Comparison of ENCODE assay signal across 11 cellular contexts in the genomic region with DNA sequence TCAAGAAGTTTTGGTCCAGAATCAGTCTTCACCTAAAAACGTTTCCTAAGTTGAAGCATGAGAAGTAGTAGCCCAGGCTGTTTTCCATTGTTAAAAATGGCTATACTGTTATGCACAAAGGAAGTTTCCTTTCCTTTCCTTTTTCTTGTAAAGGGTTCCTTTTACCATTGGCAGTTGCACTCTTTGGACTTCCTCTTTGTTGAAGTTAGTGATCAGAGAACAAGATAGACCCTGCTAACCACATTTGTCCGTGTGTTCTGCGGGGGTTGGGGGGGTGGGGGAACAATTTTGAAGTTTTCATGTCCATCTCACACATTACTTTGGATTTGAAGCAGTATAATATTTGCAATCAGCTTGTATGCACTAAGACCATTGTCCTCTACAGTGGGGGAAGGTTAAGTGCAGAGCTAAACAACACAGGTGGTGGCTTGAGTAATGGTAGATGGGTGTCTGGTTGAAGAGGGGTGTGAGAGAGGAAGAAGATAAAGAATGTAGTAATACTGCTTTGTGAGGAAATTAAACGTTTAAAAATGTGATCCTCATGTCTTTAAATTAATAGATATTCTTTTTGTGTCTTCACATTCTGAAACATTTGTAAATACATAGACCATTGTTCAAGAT. TPM values are rescaled to one million over a fixed set of nuclear protein-coding genes. Genes with fewer than 3 reads are reported as not detected.
DNase-seq lines count a peak whose midpoint lies in the region; TF ChIP-seq lines count a peak whose summit lies in the region.
"Had no signal": no experiment of that assay in that cellular context is flagged by ENCODE, and none has a peak within 500 bp of the region (broad histone marks: within the 10 kb centered on the region; RNA-seq: fewer than 3 reads in every experiment).

No MANE protein-coding gene starts in this region.

- TF ChIP-seq POLR2A in stomach (IDR thresholded peaks at IDR 0.05) = no peak

- no peaks in the 10 kb centered on the region for H4K20me1 ChIP-seq in MM.1S (ENCODE audit: insufficient read depth, low read length)

- H3K9me3 ChIP-seq in HUES48 (ENCODE audit: control insufficient read depth, insufficient read depth, low read length) (peaks cover 17% of the 10 kb centered on the region), iPS-18a (ENCODE audit: control insufficient read depth, low read depth, low read length) (peaks cover 8% of the 10 kb centered on the region), stomach (peaks cover 0 to 14% (median 8%) of the 10 kb centered on the region in 4 donors), MM.1S (replicated peaks; ENCODE audit: insufficient read depth, low read length) (no peaks in the 10 kb centered on the region)

- H3K27ac ChIP-seq in HUES48 (ENCODE audit: low read depth, low read length) (no peak overlapping the region), iPS-18a (ENCODE audit: low read length) (no peak overlapping the region), stomach (peak overlapping the region in 3 of 5 donors; percentile 82 to 86 (median 84)), MM.1S (ENCODE audit: low read length) (no peak overlapping the region)

- H3K4me3 ChIP-seq in HUES48 (ENCODE audit: low read depth, low read length) = peak overlapping the region; percentile 66; the same call in 1 of the 2 replicates
- H3K4me3 ChIP-seq in iPS-18a (ENCODE audit: low read length) = peak overlapping the region; percentile 70
- H3K4me3 ChIP-seq in stomach = peak overlapping the region in 3 of 4 donors; percentile 63 to 76 (median 72)
- H3K4me3 ChIP-seq in MM.1S (ENCODE audit: low read length) = no peak overlapping the region

- no peaks in the 10 kb centered on the region for H3K79me2 ChIP-seq in MM.1S (ENCODE audit: low read length)

- DNase-seq in UCSD-AML1 (lab: John Stamatoyannopoulos, UW; ENCODE audit: unreplicated experiment) (peak; percentile 20), stomach (no peak), AG20443 (ENCODE audit: low spot score) (no peak), MM.1S (no peak)
- DNase-seq in activated CD4-positive, alpha-beta memory T cell treated with anti-CD3 and anti-CD28 coated beads for 36 hours = no peak
- DNase-seq in activated CD4-positive, alpha-beta T cell treated with anti-CD3 and anti-CD28 coated beads, Interleukin-2, amount 10 ng/mL, durations not matched to agents 7 days and 5 days = no peak
- DNase-seq: activated T-cell treated with anti-CD3 and anti-CD28 coated beads, Interleukin-2, amount 50 U/mL, for 24 hours had no signal

- no peaks in the 10 kb centered on the region for H3K9me2 ChIP-seq in MM.1S (replicated peaks; ENCODE audit: insufficient read depth, low read length)

- H3K27ac Mint-ChIP-seq in activated CD4-positive, alpha-beta memory T cell treated with anti-CD3 and anti-CD28 coated beads for 36 hours = no peak overlapping the region
- no peak overlapping the region for H3K27ac Mint-ChIP-seq in activated CD4-positive, alpha-beta T cell treated with anti-CD3 and anti-CD28 coated beads, Interleukin-2, amount 10 ng/mL, durations not matched to agents 7 days and 5 days
- H3K27ac Mint-ChIP-seq: activated T-cell treated with anti-CD3 and anti-CD28 coated beads, Interleukin-2, amount 50 U/mL, for 24 hours had no signal

- peaks cover 6% of the 10 kb centered on the region; the same call in 1 of the 2 replicates for H3K4me1 ChIP-seq in HUES48 (ENCODE audit: control insufficient read depth, insufficient read depth, low read length)
- H3K4me1 ChIP-seq in iPS-18a (ENCODE audit: control insufficient read depth, low read depth, low read length) = peaks cover 6% of the 10 kb centered on the region
- H3K4me1 ChIP-seq in stomach = peaks cover 0 to 27% (median 19%) of the 10 kb centered on the region in 4 donors
- no peaks in the 10 kb centered on the region for H3K4me1 ChIP-seq in MM.1S (ENCODE audit: low read length)

- no peak for TF ChIP-seq EP300 in stomach (IDR thresholded peaks at IDR 0.05)

- H2AFZ ChIP-seq in MM.1S (ENCODE audit: low read length) = no peak overlapping the region

- H3K36me3 ChIP-seq in HUES48 (ENCODE audit: control insufficient read depth, insufficient read depth, low read length) (no peaks in the 10 kb centered on the region), iPS-18a (ENCODE audit: control insufficient read depth, low read depth, low read length) (no peaks in the 10 kb centered on the region), stomach (peaks cover 0 to 24% (median 20%) of the 10 kb centered on the region in 4 donors), MM.1S (replicated peaks; ENCODE audit: insufficient read depth, low read length) (no peaks in the 10 kb centered on the region)

- H3K4me2 ChIP-seq in MM.1S (ENCODE audit: low read depth, low read length) = no peak overlapping the region

- 20 to 29% (median 25%) methylated on average over 4 of the region's 4 CpGs for WGBS in stomach, 5 donors

- POLR2A ChIA-PET in activated CD4-positive, alpha-beta memory T cell treated with anti-CD3 and anti-CD28 coated beads for 36 hours (lab: Charles Lee) = no interaction called here
- POLR2A ChIA-PET in activated CD4-positive, alpha-beta T cell treated with anti-CD3 and anti-CD28 coated beads, Interleukin-2, amount 10 ng/mL, durations not matched to agents 7 days and 5 days (lab: Charles Lee) = no interaction called here

- CTCF ChIA-PET in activated CD4-positive, alpha-beta memory T cell treated with anti-CD3 and anti-CD28 coated beads for 36 hours (lab: Charles Lee) = no interaction called here
- CTCF ChIA-PET in activated CD4-positive, alpha-beta T cell treated with anti-CD3 and anti-CD28 coated beads, Interleukin-2, amount 10 ng/mL, durations not matched to agents 7 days and 5 days (lab: Charles Lee) = no interaction called here

- H3K9ac ChIP-seq in HUES48 (ENCODE audit: low read depth, low read length) = no peak overlapping the region
- H3K9ac ChIP-seq in iPS-18a (ENCODE audit: low read length) = no peak overlapping the region
- H3K9ac ChIP-seq in MM.1S (ENCODE audit: low read length) = no peak overlapping the region

- no peaks in the 10 kb centered on the region; the same call in 1 of the 2 replicates for H3F3A ChIP-seq in MM.1S (ENCODE audit: insufficient read depth, low read length)

- peaks cover 49% of the 10 kb centered on the region for H3K27me3 Mint-ChIP-seq in activated CD4-positive, alpha-beta memory T cell treated with anti-CD3 and anti-CD28 coated beads for 36 hours
- H3K27me3 Mint-ChIP-seq in activated CD4-positive, alpha-beta T cell treated with anti-CD3 and anti-CD28 coated beads, Interleukin-2, amount 10 ng/mL, durations not matched to agents 7 days and 5 days = peaks cover 45% of the 10 kb centered on the region

- TF ChIP-seq CTCF in stomach (IDR thresholded peaks at IDR 0.05) = no peak
- no peak for TF ChIP-seq CTCF in MM.1S (IDR thresholded peaks at IDR 0.05; ENCODE audit: low read length)

- H3K36me3 Mint-ChIP-seq in activated CD4-positive, alpha-beta memory T cell treated with anti-CD3 and anti-CD28 coated beads for 36 hours = peaks cover 6% of the 10 kb centered on the region
- no peaks in the 10 kb centered on the region for H3K36me3 Mint-ChIP-seq in activated CD4-positive, alpha-beta T cell treated with anti-CD3 and anti-CD28 coated beads, Interleukin-2, amount 10 ng/mL, durations not matched to agents 7 days and 5 days (ENCODE audit: low read depth)

- peaks cover 5% of the 10 kb centered on the region for H3K4me1 Mint-ChIP-seq in activated CD4-positive, alpha-beta memory T cell treated with anti-CD3 and anti-CD28 coated beads for 36 hours (ENCODE audit: low read depth)
- H3K4me1 Mint-ChIP-seq in activated CD4-positive, alpha-beta T cell treated with anti-CD3 and anti-CD28 coated beads, Interleukin-2, amount 10 ng/mL, durations not matched to agents 7 days and 5 days = peaks cover 9% of the 10 kb centered on the region

- H3K27me3 ChIP-seq in HUES48 (ENCODE audit: control insufficient read depth, insufficient read depth, low read length) (peaks cover 5% of the 10 kb centered on the region; the same call in 1 of the 2 replicates), iPS-18a (ENCODE audit: control insufficient read depth, insufficient read depth, low read length) (peaks cover 12% of the 10 kb centered on the region), stomach (no peaks in the 10 kb centered on the region), MM.1S (replicated peaks; ENCODE audit: insufficient read depth, low read length) (no peaks in the 10 kb centered on the region)

- H3K4me3 Mint-ChIP-seq in activated CD4-positive, alpha-beta memory T cell treated with anti-CD3 and anti-CD28 coated beads for 36 hours = no peak overlapping the region
- H3K4me3 Mint-ChIP-seq in activated CD4-positive, alpha-beta T cell treated with anti-CD3 and anti-CD28 coated beads, Interleukin-2, amount 10 ng/mL, durations not matched to agents 7 days and 5 days = no peak overlapping the region

- peaks cover 12% of the 10 kb centered on the region for H3K9me3 Mint-ChIP-seq in activated CD4-positive, alpha-beta memory T cell treated with anti-CD3 and anti-CD28 coated beads for 36 hours
- H3K9me3 Mint-ChIP-seq in activated CD4-positive, alpha-beta T cell treated with anti-CD3 and anti-CD28 coated beads, Interleukin-2, amount 10 ng/mL, durations not matched to agents 7 days and 5 days = peaks cover 18% of the 10 kb centered on the region

- intact Hi-C loops in stomach (cut with DNase I; ENCODE audit: low total_unique reads) = no loop called here
- intact Hi-C loops in activated CD4-positive, alpha-beta memory T cell treated with anti-CD3 and anti-CD28 coated beads for 36 hours (cut with micrococcal nuclease) = no loop called here

RNA-seq across cellular contexts. Expression of a gene that starts 1.4 kb away (rescaled TPM):
- total RNA-seq in stomach = 10 to 100 TPM in 3 of 5 donors, 1 to 10 TPM in 1, not detected in 1; 1.4 to 36.2 (median 13.1) TPM
- 1 to 10 TPM; 3.7 to 6.6 (median 6.5) TPM for polyA plus RNA-seq in stomach
- under 1 TPM; 0.12 to 0.40 TPM for total RNA-seq in activated CD4-positive, alpha-beta memory T cell treated with anti-CD3 and anti-CD28 coated beads for 36 hours
- under 1 TPM; 0.30 to 0.87 TPM for total RNA-seq in activated CD4-positive, alpha-beta T cell treated with anti-CD3 and anti-CD28 coated beads, Interleukin-2, amount 10 ng/mL, durations not matched to agents 7 days and 5 days

RNA-seq across cellular contexts. Expression of a gene that starts 31.3 kb away (rescaled TPM):
- 100 to 1,000 TPM in 4 of 5 donors, 10 to 100 TPM in 1; 67.9 to 206 (median 142) TPM for total RNA-seq in stomach
- 10 to 100 TPM; 17.7 to 67.9 (median 39.6) TPM for polyA plus RNA-seq in stomach
- not detected for total RNA-seq in activated CD4-positive, alpha-beta memory T cell treated with anti-CD3 and anti-CD28 coated beads for 36 hours
- total RNA-seq in activated CD4-positive, alpha-beta T cell treated with anti-CD3 and anti-CD28 coated beads, Interleukin-2, amount 10 ng/mL, durations not matched to agents 7 days and 5 days = not detected

RNA-seq across cellular contexts. Expression of a gene that starts 56.2 kb away (rescaled TPM):
- total RNA-seq in stomach = under 1 TPM in 1 of 5 donors, not detected in 4; 0.73 TPM
- 10 to 100 TPM in 1 of 3 donors, not detected in 2; 44.2 TPM for polyA plus RNA-seq in stomach
- total RNA-seq in activated CD4-positive, alpha-beta memory T cell treated with anti-CD3 and anti-CD28 coated beads for 36 hours = not detected
- total RNA-seq in activated CD4-positive, alpha-beta T cell treated with anti-CD3 and anti-CD28 coated beads, Interleukin-2, amount 10 ng/mL, durations not matched to agents 7 days and 5 days = not detected
- total RNA-seq: epithelial cell of proximal tubule had no signal
- polyA plus RNA-seq: neural cell had no signal

Comparison
In these comparisons a context has a peak if more than half of its experiments do, and no peak if none do; other contexts are left out.
1. H3K27ac ChIP-seq: peak in stomach (3 of 5); none in HUES48 (single experiment), iPS-18a (single experiment) and MM.1S (single experiment).
2. RNA of a gene that starts 31.3 kb away (total RNA-seq): 67.9 to 206 TPM in stomach; not detected in activated CD4-positive, alpha-beta T cell treated with anti-CD3 and anti-CD28 coated beads, Interleukin-2, amount 10 ng/mL, durations not matched to agents 7 days and 5 days and not detected in activated CD4-positive, alpha-beta memory T cell treated with anti-CD3 and anti-CD28 coated beads for 36 hours; every median in the first group is over 10 times any median in the second.